8 cellular contexts compared by ENCODE assay signal in the genomic region with DNA sequence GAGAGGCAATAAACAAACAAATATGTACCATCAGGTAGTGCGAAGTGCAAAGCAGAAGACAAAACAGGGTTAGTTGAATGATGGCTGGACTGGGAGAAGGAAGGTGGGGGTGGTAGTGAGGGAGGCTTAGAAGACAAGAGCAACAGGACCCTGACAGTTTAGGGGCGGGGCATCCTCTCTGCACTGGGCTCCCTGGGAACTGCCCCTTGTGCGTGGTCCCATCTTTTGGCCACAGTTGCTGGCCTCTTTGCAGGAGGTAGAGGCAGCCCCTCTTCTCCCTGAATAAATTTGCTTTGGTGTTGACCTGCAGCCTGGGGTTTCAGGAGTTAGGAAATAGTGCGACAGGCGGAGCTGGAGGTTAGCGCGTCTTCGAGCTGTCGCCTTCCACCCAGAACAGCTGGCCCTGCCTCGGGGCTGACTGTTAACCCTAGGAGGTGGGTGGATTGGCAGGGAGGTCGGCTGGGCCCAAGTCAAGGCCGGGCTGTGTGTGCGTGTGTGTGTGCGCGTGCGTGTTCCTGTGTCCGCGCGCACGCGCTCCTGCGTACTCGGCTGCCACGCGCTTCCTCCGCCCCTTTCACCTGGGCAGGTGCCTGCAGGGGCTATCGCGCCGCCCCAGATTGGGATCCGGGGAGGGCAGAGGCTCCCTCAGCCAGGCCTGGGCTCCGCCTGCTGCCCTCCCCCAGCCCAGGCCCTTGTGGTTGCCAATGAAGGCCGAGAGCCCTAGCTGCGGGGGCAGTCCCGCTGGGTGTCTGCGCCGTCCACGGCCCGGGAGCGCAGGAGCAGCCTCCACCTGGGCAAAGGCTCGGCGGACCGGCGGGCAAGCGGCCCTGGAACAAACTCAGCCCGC.
A peak's percentile ranks its signal among the peaks of the same experiment; 100 is the strongest.
DNase-seq lines count a peak whose midpoint lies in the region; ATAC-seq, FAIRE-seq and TF ChIP-seq lines count a peak whose summit lies in the region.

No MANE protein-coding gene starts in this region.

- H2BK120ac ChIP-seq in H1 (replicated peaks; ENCODE audit: low read depth, low read length) = no peak overlapping the region

- H2BK5ac ChIP-seq in H1 (ENCODE audit: low read depth, low read length) = no peak overlapping the region

- H2BK12ac ChIP-seq in H1 (ENCODE audit: low read depth, low read length) = peak overlapping the region; percentile 23; the same call in 1 of the 2 replicates

- H3K4me3 ChIP-seq in A549 (peak overlapping the region; percentile 43), H1 (ENCODE audit: extremely low read depth in 1 of 4, insufficient read depth in 2 of 4, low read depth in 3 of 4, low read length in 4 of 4) (peak overlapping the region; percentile 42 to 70 (median 62)), mucosa of stomach (ENCODE audit: low read length) (peak overlapping the region; percentile 44), lower leg skin (ENCODE audit: low read depth, poor library complexity, severe bottlenecking) (no peak overlapping the region)

- POLR2A ChIA-PET in A549 (lab: Yijun Ruan, JAX) (interaction anchor here (0.6 kb wide), 1 partner anchor 48 kb away, joined by 3 read pairs; no protein-coding TSS in a partner anchor), H1 (lab: Charles Lee; ENCODE audit: partially characterized antibody) (no interaction called here)

- H3K23ac ChIP-seq in H1 (ENCODE audit: insufficient read length) = no peak overlapping the region

- H4K8ac ChIP-seq in H1 (ENCODE audit: extremely low read depth, insufficient read depth, low read length) = peak overlapping the region; percentile 43

- no peak for TF ChIP-seq POLR2A in A549 (IDR thresholded peaks at IDR 0.05; ENCODE audit: low read length)
- TF ChIP-seq POLR2A in H1 (IDR thresholded peaks at IDR 0.05; ENCODE audit: control extremely low read depth in 1 of 2, low read depth in 2 of 2, low read length in 2 of 2) = no peak
- TF ChIP-seq POLR2A in lower leg skin (IDR thresholded peaks at IDR 0.05) = no peak

- no peak overlapping the region for H2AK5ac ChIP-seq in H1 (ENCODE audit: low read depth, low read length)

- H3K18ac ChIP-seq in H1 (ENCODE audit: extremely low read depth, low read length) = no peak overlapping the region; the same call in 1 of the 2 replicates

- TF ChIP-seq EP300 in A549 (IDR thresholded peaks at IDR 0.05) = no peak
- TF ChIP-seq EP300 in H1 (IDR thresholded peaks at IDR 0.05; ENCODE audit: borderline replicate concordance in 1 of 2, low read depth in 2 of 2, low read length in 2 of 2) = no peak

- CTCF ChIA-PET in A549 (lab: Yijun Ruan, JAX) (no interaction called here), H1 (lab: Charles Lee; ENCODE audit: partially characterized antibody) (interaction anchor here (1.2 to 2.8 kb wide), 5 partner anchors 14 to 124 kb away, joined by 3 to 13 read pairs (median 8); no protein-coding TSS in a partner anchor)

- H2AFZ ChIP-seq in H1 (ENCODE audit: low read length) = peak overlapping the region; percentile 86

- H3K36me3 ChIP-seq in H1 (ENCODE audit: control insufficient read depth in 2 of 4, insufficient read depth in 4 of 4, low read length in 3 of 4) = no peaks in the 10 kb centered on the region
- H3K36me3 ChIP-seq in mucosa of stomach (ENCODE audit: control insufficient read depth, insufficient read depth, low read length) = no peaks in the 10 kb centered on the region

- DNase-seq in A549 (ENCODE audit: low read depth in 1 of 2, low spot score in 1 of 2) (no peak), NCI-H2171 (lab: John Stamatoyannopoulos, UW) (peak; percentile 91), H1 (ENCODE audit: low read depth in 1 of 2, low spot score in 2 of 2) (peak in 1 of 2 experiments; percentile 80), lower leg skin (ENCODE audit: low spot score in 2 of 2) (no peak), OCI-M1 (lab: John Stamatoyannopoulos, UW) (no peak)

- TF ChIP-seq CTCF in A549 (IDR thresholded peaks at IDR 0.05) (no peak), H1 (IDR thresholded peaks at IDR 0.05; ENCODE audit: control extremely low read depth in 1 of 3, insufficient read depth in 1 of 3, low read depth in 1 of 3, low read length in 3 of 3) (no peak), lower leg skin (IDR thresholded peaks at IDR 0.05) (no peak)

- H3K56ac ChIP-seq in H1 (replicated peaks; ENCODE audit: insufficient read length, low read depth, low read length) = no peak overlapping the region

- H3K79me1 ChIP-seq in H1 (ENCODE audit: low read depth, low read length) = no peaks in the 10 kb centered on the region

- H3K27ac ChIP-seq in A549 (peak overlapping the region in 1 of 2 experiments; percentile 71; a peak in 3 of 6 replicates), H1 (ENCODE audit: low read depth, low read length) (no peak overlapping the region)

- peak; percentile 25 to 63; a peak in 4 of 6 replicates for ATAC-seq in A549
- no peak for ATAC-seq in HG02678 (IDR thresholded peaks at IDR 0.05; ENCODE audit: unreplicated experiment)
- no peak for ATAC-seq in GM18873 (IDR thresholded peaks at IDR 0.05; ENCODE audit: low FRiP score, unreplicated experiment)

- TF ChIP-seq RAD21 in A549 (conservative IDR thresholded peaks at IDR 0.05 in 1 of 2, IDR thresholded peaks at IDR 0.05 in 1 of 2) = no peak
- TF ChIP-seq RAD21 in H1 (IDR thresholded peaks at IDR 0.05 in 1 of 2, conservative IDR thresholded peaks at IDR 0.05 in 1 of 2; ENCODE audit: low read depth in 2 of 2, low read length in 2 of 2) = no peak

- no peaks in the 10 kb centered on the region for H3K4me1 ChIP-seq in A549
- peaks cover 5 to 12% (median 10%) of the 10 kb centered on the region in 4 experiments; a peak in 6 of 7 replicates for H3K4me1 ChIP-seq in H1 (replicated peaks in 1 of 4; ENCODE audit: control insufficient read depth in 3 of 4, insufficient read depth in 4 of 4, low read length in 3 of 4)
- no peaks in the 10 kb centered on the region for H3K4me1 ChIP-seq in mucosa of stomach (ENCODE audit: control insufficient read depth, insufficient read depth, low read length)

- H3K27me3 ChIP-seq in H1 (replicated peaks in 1 of 4; ENCODE audit: control insufficient read depth in 3 of 4, extremely low read depth in 1 of 4, insufficient read depth in 3 of 4, low read length in 3 of 4) (no peaks in the 10 kb centered on the region; a peak in 1 of 7 replicates), mucosa of stomach (ENCODE audit: control insufficient read depth, insufficient read depth, low read length) (no peaks in the 10 kb centered on the region)

- intact Hi-C loops in lower leg skin (cut with DNase I; ENCODE audit: low total_unique reads) = no loop called here

- H3K4me2 ChIP-seq in A549 = peak overlapping the region; percentile 73
- H3K4me2 ChIP-seq in H1 (ENCODE audit: insufficient read depth in 1 of 2, low read depth in 2 of 2, low read length in 2 of 2) = peak overlapping the region; percentile 80 to 99

- H3K4ac ChIP-seq in H1 (replicated peaks; ENCODE audit: insufficient read length, low read depth, low read length) = no peak overlapping the region

- H4K5ac ChIP-seq in H1 (ENCODE audit: insufficient read length, low read depth, low read length) = no peak overlapping the region

- H3K9me3 ChIP-seq in A549 = no peaks in the 10 kb centered on the region
- no peaks in the 10 kb centered on the region for H3K9me3 ChIP-seq in H1 (ENCODE audit: insufficient read depth in 2 of 2, low read depth in 1 of 2, low read length in 1 of 2)
- H3K9me3 ChIP-seq in mucosa of stomach (ENCODE audit: control insufficient read depth, low read length) = no peaks in the 10 kb centered on the region

- H2BK20ac ChIP-seq in H1 (ENCODE audit: low read length) = 0 out of 2 replicates have a peak overlapping the region, but pooled peaks have one; percentile 5

- FAIRE-seq in A549 (lab: Jason Lieb, UNC) (no peak), H1 (lab: Jason Lieb, UNC) (no peak)

- H3K9ac ChIP-seq in H1 (replicated peaks in 1 of 4; ENCODE audit: extremely low read depth in 1 of 4, low read depth in 3 of 4, low read length in 3 of 4) (peak overlapping the region in 2 of 4 experiments; percentile 27 to 50; a peak in 4 of 7 replicates), mucosa of stomach (ENCODE audit: low read length) (peak overlapping the region; percentile 65)

- 37% methylated on average over 29 of the region's 45 CpGs for WGBS in A549 (ENCODE audit: missing lambda C conversion rate)
- WGBS in H1 (ENCODE audit: extremely low coverage in 1 of 2, insufficient coverage in 1 of 2, insufficient read length in 1 of 2, insufficient replicate concordance in 2 of 2, low coverage in 1 of 2, low lambda C conversion rate in 2 of 2, missing lambda C conversion rate in 1 of 2), 2 experiments = 10% methylated on average over 24 of the region's 45 CpGs; no CpG with 5 or more reads in 1 of the 2 experiments
- WGBS in lower leg skin, 2 donors = 13 to 16% methylated on average over 21 to 44 of the region's 45 CpGs

- H3K14ac ChIP-seq in H1 (ENCODE audit: insufficient read length) = no peak overlapping the region

- no peaks in the 10 kb centered on the region for H3K79me2 ChIP-seq in H1 (ENCODE audit: control insufficient read depth in 1 of 2, insufficient read depth in 2 of 2, low read length in 2 of 2)

- H2BK15ac ChIP-seq in H1 (ENCODE audit: low read length) = peak overlapping the region; percentile 32; the same call in 1 of the 2 replicates

- H3K23me2 ChIP-seq in H1 (ENCODE audit: low read depth, low read length) = peaks cover 8% of the 10 kb centered on the region

- H4K20me1 ChIP-seq in H1 (replicated peaks in 1 of 2; ENCODE audit: control insufficient read depth in 1 of 2, insufficient read depth in 2 of 2, low read length in 2 of 2) = no peaks in the 10 kb centered on the region

- H4K91ac ChIP-seq in H1 (replicated peaks; ENCODE audit: insufficient read length, low read length) = no peak overlapping the region

TF ChIP-seq in A549, 52 proteins besides CTCF, POLR2A, EP300 and RAD21 (continues in another document):
- TF ChIP-seq RNF2 (IDR thresholded peaks at IDR 0.05; ENCODE audit: borderline replicate concordance, low read depth) (no peak), TP53 (CRISPR knock-in tag; IDR thresholded peaks at IDR 0.05) (no peak), RFX5 (IDR thresholded peaks at IDR 0.05) (no peak), SREBF2 (IDR thresholded peaks at IDR 0.05) (no peak), JUN (IDR thresholded peaks at IDR 0.05) (no peak)
- TF ChIP-seq, protein P1, sequence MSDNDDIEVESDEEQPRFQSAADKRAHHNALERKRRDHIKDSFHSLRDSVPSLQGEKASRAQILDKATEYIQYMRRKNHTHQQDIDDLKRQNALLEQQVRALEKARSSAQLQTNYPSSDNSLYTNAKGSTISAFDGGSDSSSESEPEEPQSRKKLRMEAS (IDR thresholded peaks at IDR 0.05) = no peak

TF ChIP-seq in H1, 55 proteins besides CTCF, POLR2A, EP300 and RAD21 (continues in another document):
- TF ChIP-seq SIRT6 (IDR thresholded peaks at IDR 0.05; ENCODE audit: low read length) (no peak), TCF12 (IDR thresholded peaks at IDR 0.05; ENCODE audit: low read depth, low read length) (no peak), ASH2L (IDR thresholded peaks at IDR 0.05; ENCODE audit: low read length) (peak; percentile 46), TEAD4 (IDR thresholded peaks at IDR 0.05; ENCODE audit: low read depth, low read length) (peak; percentile 29; the same call in 1 of the 2 replicates), BCL11A (IDR thresholded peaks at IDR 0.05; ENCODE audit: low read depth in 2 of 2, low read length in 2 of 2) (no peak), MAFK (IDR thresholded peaks at IDR 0.05; ENCODE audit: low read depth, low read length) (no peak), KDM1A (IDR thresholded peaks at IDR 0.05; ENCODE audit: borderline replicate concordance, low read length) (no peak), BRCA1 (IDR thresholded peaks at IDR 0.05; ENCODE audit: low read depth, low read length) (no peak)

Comparison
In these comparisons a context has a peak if more than half of its experiments do, and no peak if none do; other contexts are left out.
1. ATAC-seq: peak in A549 (2 of 2); none in HG02678 (single experiment) and GM18873 (single experiment).